In genomic region chr1:68917456-68917855, GRCh38 we compare ENCODE assay signal across 15 cellular contexts.
A peak's percentile ranks its signal among the peaks of the same experiment; 100 is the strongest.
DNase-seq lines count a peak whose midpoint lies in the region; ATAC-seq, FAIRE-seq and TF ChIP-seq lines count a peak whose summit lies in the region.
"Had no signal": no experiment of that assay in that cellular context is flagged by ENCODE, and none has a peak within 500 bp of the region (broad histone marks: within the 10 kb centered on the region; RNA-seq: fewer than 3 reads in every experiment).

No MANE protein-coding gene starts in this region.

- no peaks in the 10 kb centered on the region for H3K36me3 ChIP-seq in smooth muscle cell (ENCODE audit: low read depth)

- H3K27ac Mint-ChIP-seq in brain (peak overlapping the region in 3 of 5 experiments; percentile 11 to 55 (median 24)), T-helper 17 cell (no peak overlapping the region)
- H3K27ac Mint-ChIP-seq: CD8-positive, alpha-beta memory T cell had no signal

- H3K4me3 Mint-ChIP-seq in brain = no peak overlapping the region
- no peak overlapping the region for H3K4me3 Mint-ChIP-seq in T-helper 17 cell
- H3K4me3 Mint-ChIP-seq: CD8-positive, alpha-beta memory T cell had no signal

- peaks cover 0 to 2% (median 0%) of the 10 kb centered on the region in 5 experiments for H3K9me3 Mint-ChIP-seq in brain

- H3K9me3 ChIP-seq in smooth muscle cell (replicated peaks; ENCODE audit: low read depth) (no peaks in the 10 kb centered on the region), T-helper 17 cell (ENCODE audit: control insufficient read depth, low read length, poor library complexity, severe bottlenecking) (no peaks in the 10 kb centered on the region)

- no peaks in the 10 kb centered on the region for H3K27me3 Mint-ChIP-seq in brain
- no peaks in the 10 kb centered on the region for H3K27me3 Mint-ChIP-seq in T-helper 17 cell

- no peaks in the 10 kb centered on the region for H3K79me2 ChIP-seq in smooth muscle cell (ENCODE audit: low read depth)

- peak overlapping the region; percentile 20 for H3K4me2 ChIP-seq in smooth muscle cell

- H3K36me3 Mint-ChIP-seq in brain (no peaks in the 10 kb centered on the region), T-helper 17 cell (ENCODE audit: low read depth) (no peaks in the 10 kb centered on the region)
- H3K36me3 Mint-ChIP-seq: CD8-positive, alpha-beta memory T cell had no signal

- ATAC-seq in T-helper 17 cell (no peak), GM18519 (IDR thresholded peaks at IDR 0.05; ENCODE audit: low FRiP score, unreplicated experiment) (no peak)

- no peaks in the 10 kb centered on the region for H4K20me1 ChIP-seq in smooth muscle cell (ENCODE audit: low read depth)

- WGBS in smooth muscle cell (ENCODE audit: low lambda C conversion rate) = 51% methylated on average over 5 of the region's 5 CpGs

- DNase-seq in RCC 7860 (ENCODE audit: low spot score) (peak; percentile 32), smooth muscle cell (lab: John Stamatoyannopoulos, UW; ENCODE audit: unreplicated experiment) (no peak), T-helper 17 cell (no peak), NCI-H2196 treated with DMSO at 0.1 percent for 48 hours (lab: John Stamatoyannopoulos, UW; ENCODE audit: unreplicated experiment) (no peak)
- DNase-seq: CD8-positive, alpha-beta memory T cell; DMS 273 treated with DMSO at 0.1 percent for 48 hours; HCEC 1CT; Karpas-422; MM.1S; NCI-H187 treated with DMSO at 0.1 percent for 48 hours; NCI-H2171; NCI-H524 had no signal

- peaks cover 5% of the 10 kb centered on the region for H3F3A ChIP-seq in smooth muscle cell (ENCODE audit: low read depth)

- H2AFZ ChIP-seq in smooth muscle cell (ENCODE audit: low read depth) = no peak overlapping the region

- H3K27me3 ChIP-seq in smooth muscle cell (ENCODE audit: low read depth) = no peaks in the 10 kb centered on the region

- H3K4me1 ChIP-seq in smooth muscle cell (ENCODE audit: low read depth) = no peaks in the 10 kb centered on the region

- no peak for TF ChIP-seq CTCF in brain (conservative IDR thresholded peaks at IDR 0.05)
- TF ChIP-seq CTCF in smooth muscle cell (IDR thresholded peaks at IDR 0.05; ENCODE audit: borderline replicate concordance, insufficient read depth, poor library complexity, severe bottlenecking) = no peak

- H3K9ac ChIP-seq in smooth muscle cell (ENCODE audit: low read depth) = no peak overlapping the region

- FAIRE-seq in RCC 7860 (lab: Jason Lieb, UNC) (no peak), islet of Langerhans (lab: Jason Lieb, UNC) (peak; percentile 5)

- no peak overlapping the region for H3K4me3 ChIP-seq in smooth muscle cell

- H3K4me1 Mint-ChIP-seq in brain (peaks cover 21% of the 10 kb centered on the region), T-helper 17 cell (no peaks in the 10 kb centered on the region)
- H3K4me1 Mint-ChIP-seq: CD8-positive, alpha-beta memory T cell had no signal

- peak overlapping the region; percentile 68 for H3K27ac ChIP-seq in smooth muscle cell (ENCODE audit: low read depth)
